ENCODE assay signal across 13 cellular contexts in genomic region chr7:111796671-111797070, GRCh38.
DNase-seq lines count a peak whose midpoint lies in the region; TF ChIP-seq lines count a peak whose summit lies in the region.
"Had no signal": no experiment of that assay in that cellular context is flagged by ENCODE, and none has a peak within 500 bp of the region (broad histone marks: within the 10 kb centered on the region; RNA-seq: fewer than 3 reads in every experiment).

No MANE protein-coding gene starts in this region.

- TF ChIP-seq POLR2A in prostate gland (IDR thresholded peaks at IDR 0.05): no peak

- no peak overlapping the region for H3K23ac ChIP-seq in neuronal stem cell (ENCODE audit: low read depth, low read length, poor library complexity)

- H2BK5ac ChIP-seq in neuronal stem cell (ENCODE audit: low read length): no peak overlapping the region

- H4K8ac ChIP-seq in neuronal stem cell (ENCODE audit: low read depth, low read length): no peak overlapping the region

- peaks cover 2% of the 10 kb centered on the region for H3K79me1 ChIP-seq in neuronal stem cell (ENCODE audit: low read depth, low read length)

- no peaks in the 10 kb centered on the region for H3F3A ChIP-seq in smooth muscle cell (ENCODE audit: low read depth)

- H3K4me1 ChIP-seq in neuronal stem cell (ENCODE audit: control insufficient read depth in 2 of 2, insufficient read depth in 1 of 2, low read depth in 1 of 2, low read length in 2 of 2) (no peaks in the 10 kb centered on the region), prostate gland (replicated peaks) (no peaks in the 10 kb centered on the region), smooth muscle cell (ENCODE audit: low read depth) (no peaks in the 10 kb centered on the region)
- H3K4me1 ChIP-seq: neural progenitor cell had no signal

- no peak overlapping the region for H2BK120ac ChIP-seq in neuronal stem cell (ENCODE audit: low read depth, low read length)

- TF ChIP-seq CTCF in cardiac fibroblast (IDR thresholded peaks at IDR 0.05; ENCODE audit: low read depth, low read length) (no peak), prostate gland (IDR thresholded peaks at IDR 0.05) (no peak), smooth muscle cell (IDR thresholded peaks at IDR 0.05; ENCODE audit: borderline replicate concordance, insufficient read depth, poor library complexity, severe bottlenecking) (no peak)

- no CpG with 5 or more reads among the region's 7 CpGs for WGBS in neuronal stem cell (ENCODE audit: extremely low coverage in 2 of 2, insufficient read length in 2 of 2, insufficient replicate concordance in 1 of 2), 2 donors
- WGBS in prostate gland: 87% methylated on average over 7 of the region's 7 CpGs
- WGBS in smooth muscle cell (ENCODE audit: low lambda C conversion rate): 93% methylated on average over 7 of the region's 7 CpGs

- H4K20me1 ChIP-seq in smooth muscle cell (ENCODE audit: low read depth): no peaks in the 10 kb centered on the region

- H3K18ac ChIP-seq in neuronal stem cell (ENCODE audit: low read length): no peak overlapping the region

- peak; percentile 21 for DNase-seq in activated CD4-positive, alpha-beta memory T cell treated with anti-CD3 and anti-CD28 coated beads for 36 hours
- DNase-seq in activated CD4-positive, alpha-beta memory T cell treated with anti-CD3 and anti-CD28 coated beads, Interleukin-2, amount 10 ng/mL, durations not matched to agents 7 days and 5 days: no peak
- DNase-seq in LHCN-M2 (ENCODE audit: low read depth) (peak; percentile 19), cardiac fibroblast (ENCODE audit: low read depth in 2 of 2) (peak; percentile 17 to 28), neuronal stem cell (ENCODE audit: low spot score) (peak; percentile 15), midbrain (lab: John Stamatoyannopoulos, UW) (no peak), prostate gland (ENCODE audit: low spot score) (no peak), smooth muscle cell (lab: John Stamatoyannopoulos, UW; ENCODE audit: unreplicated experiment) (no peak)
- DNase-seq: activated B cell treated with CpG ODN at 0.5 μM for 24 hours; activated naive CD4-positive, alpha-beta T cell; AML-193; kidney glomerular epithelial cell had no signal

- intact Hi-C loops in activated CD4-positive, alpha-beta memory T cell treated with anti-CD3 and anti-CD28 coated beads for 36 hours (cut with micrococcal nuclease): no loop called here
- intact Hi-C loops in prostate gland (cut with DNase I): no loop called here

- H3K4me2 ChIP-seq in neuronal stem cell (ENCODE audit: insufficient read depth, low read length, poor library complexity, severe bottlenecking) (no peak overlapping the region), smooth muscle cell (no peak overlapping the region)
- H3K4me2 ChIP-seq: neural progenitor cell had no signal

- H3K27ac Mint-ChIP-seq in activated CD4-positive, alpha-beta memory T cell treated with anti-CD3 and anti-CD28 coated beads for 36 hours: no peak overlapping the region
- no peak overlapping the region for H3K27ac Mint-ChIP-seq in activated CD4-positive, alpha-beta memory T cell treated with anti-CD3 and anti-CD28 coated beads, Interleukin-2, amount 10 ng/mL, durations not matched to agents 7 days and 5 days
- H3K27ac Mint-ChIP-seq: activated B cell treated with CpG ODN at 0.5 μM for 24 hours, neural progenitor cell had no signal

- no peak overlapping the region for H4K91ac ChIP-seq in neuronal stem cell (ENCODE audit: low read depth, low read length, poor library complexity)

- peaks cover 12% of the 10 kb centered on the region for H3K36me3 Mint-ChIP-seq in activated CD4-positive, alpha-beta memory T cell treated with anti-CD3 and anti-CD28 coated beads for 36 hours
- no peaks in the 10 kb centered on the region for H3K36me3 Mint-ChIP-seq in activated CD4-positive, alpha-beta memory T cell treated with anti-CD3 and anti-CD28 coated beads, Interleukin-2, amount 10 ng/mL, durations not matched to agents 7 days and 5 days (ENCODE audit: low read depth)

- no peaks in the 10 kb centered on the region for H3K79me2 ChIP-seq in smooth muscle cell (ENCODE audit: low read depth)

- H2AK5ac ChIP-seq in neuronal stem cell (ENCODE audit: low read depth, low read length): no peak overlapping the region

- peaks cover 18 to 34% of the 10 kb centered on the region in 2 donors for H3K9me3 ChIP-seq in neuronal stem cell (replicated peaks in 1 of 2; ENCODE audit: control insufficient read depth in 2 of 2, insufficient read depth in 1 of 2, low read depth in 1 of 2, low read length in 2 of 2)
- H3K9me3 ChIP-seq in prostate gland: no peaks in the 10 kb centered on the region
- H3K9me3 ChIP-seq in smooth muscle cell (replicated peaks; ENCODE audit: low read depth): peaks cover 19% of the 10 kb centered on the region

- H3K4me3 Mint-ChIP-seq in activated CD4-positive, alpha-beta memory T cell treated with anti-CD3 and anti-CD28 coated beads for 36 hours: no peak overlapping the region
- H3K4me3 Mint-ChIP-seq in activated CD4-positive, alpha-beta memory T cell treated with anti-CD3 and anti-CD28 coated beads, Interleukin-2, amount 10 ng/mL, durations not matched to agents 7 days and 5 days: no peak overlapping the region
- H3K4me3 Mint-ChIP-seq: activated B cell treated with CpG ODN at 0.5 μM for 24 hours, neural progenitor cell had no signal

- H3K4ac ChIP-seq in neuronal stem cell (ENCODE audit: low read length): no peak overlapping the region

- H3K36me3 ChIP-seq in neuronal stem cell (replicated peaks in 1 of 2; ENCODE audit: control insufficient read depth in 2 of 2, insufficient read depth in 2 of 2, low read length in 2 of 2) (no peaks in the 10 kb centered on the region), prostate gland (no peaks in the 10 kb centered on the region), smooth muscle cell (ENCODE audit: low read depth) (peaks cover 15% of the 10 kb centered on the region)
- H3K36me3 ChIP-seq: neural progenitor cell had no signal

- H3K9me3 Mint-ChIP-seq in activated CD4-positive, alpha-beta memory T cell treated with anti-CD3 and anti-CD28 coated beads for 36 hours: peaks cover 77% of the 10 kb centered on the region
- peaks cover 38% of the 10 kb centered on the region for H3K9me3 Mint-ChIP-seq in activated CD4-positive, alpha-beta memory T cell treated with anti-CD3 and anti-CD28 coated beads, Interleukin-2, amount 10 ng/mL, durations not matched to agents 7 days and 5 days

- no peaks in the 10 kb centered on the region for H3K27me3 Mint-ChIP-seq in activated CD4-positive, alpha-beta memory T cell treated with anti-CD3 and anti-CD28 coated beads for 36 hours
- no peaks in the 10 kb centered on the region for H3K27me3 Mint-ChIP-seq in activated CD4-positive, alpha-beta memory T cell treated with anti-CD3 and anti-CD28 coated beads, Interleukin-2, amount 10 ng/mL, durations not matched to agents 7 days and 5 days
- H3K27me3 Mint-ChIP-seq: activated B cell treated with CpG ODN at 0.5 μM for 24 hours had no signal

- H3K27ac ChIP-seq in neuronal stem cell (replicated peaks; ENCODE audit: low read length) (no peak overlapping the region), prostate gland (no peak overlapping the region), smooth muscle cell (ENCODE audit: low read depth) (no peak overlapping the region)
- H3K27ac ChIP-seq: neural progenitor cell had no signal

- no peaks in the 10 kb centered on the region for H3K4me1 Mint-ChIP-seq in activated CD4-positive, alpha-beta memory T cell treated with anti-CD3 and anti-CD28 coated beads for 36 hours (ENCODE audit: low read depth)
- no peaks in the 10 kb centered on the region for H3K4me1 Mint-ChIP-seq in activated CD4-positive, alpha-beta memory T cell treated with anti-CD3 and anti-CD28 coated beads, Interleukin-2, amount 10 ng/mL, durations not matched to agents 7 days and 5 days
- H3K4me1 Mint-ChIP-seq: activated B cell treated with CpG ODN at 0.5 μM for 24 hours, neural progenitor cell had no signal

- H3K4me3 ChIP-seq in cardiac fibroblast (replicated peaks in 1 of 2; ENCODE audit: low read depth in 2 of 2, low read length in 2 of 2) (no peak overlapping the region), neuronal stem cell (ENCODE audit: low read length in 2 of 2) (no peak overlapping the region), prostate gland (no peak overlapping the region), smooth muscle cell (no peak overlapping the region)
- H3K4me3 ChIP-seq: neural progenitor cell had no signal

- H2BK12ac ChIP-seq in neuronal stem cell (ENCODE audit: low read length): no peak overlapping the region

- H3K27me3 ChIP-seq in neuronal stem cell (ENCODE audit: control insufficient read depth in 3 of 3, insufficient read depth in 3 of 3, low read depth in 1 of 3, low read length in 3 of 3): no peaks in the 10 kb centered on the region
- no peaks in the 10 kb centered on the region for H3K27me3 ChIP-seq in prostate gland (replicated peaks; ENCODE audit: insufficient read depth)
- no peaks in the 10 kb centered on the region for H3K27me3 ChIP-seq in smooth muscle cell (ENCODE audit: low read depth)
- H3K27me3 ChIP-seq: neural progenitor cell had no signal

- H2BK15ac ChIP-seq in neuronal stem cell (ENCODE audit: low read length): no peak overlapping the region

- H2AFZ ChIP-seq in neuronal stem cell (ENCODE audit: low read length) (no peak overlapping the region), smooth muscle cell (ENCODE audit: low read depth) (no peak overlapping the region)
- H2AFZ ChIP-seq: neural progenitor cell had no signal

- CTCF ChIA-PET in activated CD4-positive, alpha-beta memory T cell treated with anti-CD3 and anti-CD28 coated beads for 36 hours (lab: Charles Lee): no interaction called here
- CTCF ChIA-PET in activated CD4-positive, alpha-beta memory T cell treated with anti-CD3 and anti-CD28 coated beads, Interleukin-2, amount 10 ng/mL, durations not matched to agents 7 days and 5 days (lab: Charles Lee): no interaction called here

- POLR2A ChIA-PET in activated CD4-positive, alpha-beta memory T cell treated with anti-CD3 and anti-CD28 coated beads for 36 hours (lab: Charles Lee): no interaction called here
- POLR2A ChIA-PET in activated CD4-positive, alpha-beta memory T cell treated with anti-CD3 and anti-CD28 coated beads, Interleukin-2, amount 10 ng/mL, durations not matched to agents 7 days and 5 days (lab: Charles Lee): no interaction called here

- H3K14ac ChIP-seq in neuronal stem cell (ENCODE audit: low read length): no peak overlapping the region

- no peak overlapping the region for H3K9ac ChIP-seq in neuronal stem cell (ENCODE audit: low read depth, low read length, poor library complexity)
- no peak overlapping the region for H3K9ac ChIP-seq in smooth muscle cell (ENCODE audit: low read depth)
- H3K9ac ChIP-seq: neural progenitor cell had no signal

Comparison
In these comparisons a context has a peak if more than half of its experiments do, and no peak if none do; other contexts are left out.
1. DNase-seq: peak in activated CD4-positive, alpha-beta memory T cell treated with anti-CD3 and anti-CD28 coated beads for 36 hours (single experiment), LHCN-M2 (single experiment), cardiac fibroblast (2 of 2) and neuronal stem cell (single experiment); none in activated CD4-positive, alpha-beta memory T cell treated with anti-CD3 and anti-CD28 coated beads, Interleukin-2, amount 10 ng/mL, durations not matched to agents 7 days and 5 days (single experiment), midbrain (single experiment), prostate gland (single experiment) and smooth muscle cell (single experiment).